In genomic region chr3:186532641-186533072, GRCh38 we compare ENCODE assay signal across 9 cellular contexts. TPM values are rescaled to one million over a fixed set of nuclear protein-coding genes. Genes with fewer than 3 reads are reported as not detected.
A peak's percentile ranks its signal among the peaks of the same experiment; 100 is the strongest.
DNase-seq lines count a peak whose midpoint lies in the region; ATAC-seq and TF ChIP-seq lines count a peak whose summit lies in the region.
"Had no signal": no experiment of that assay in that cellular context is flagged by ENCODE, and none has a peak within 500 bp of the region (broad histone marks: within the 10 kb centered on the region; RNA-seq: fewer than 3 reads in every experiment).

No MANE protein-coding gene starts in this region.

- H3K4me1 Mint-ChIP-seq in endothelial cell (ENCODE audit: unreplicated experiment), result peaks cover 18% of the 10 kb centered on the region

- no peaks in the 10 kb centered on the region for H3K9me3 Mint-ChIP-seq in endothelial cell (ENCODE audit: unreplicated experiment)

- intact Hi-C loops in heart right ventricle (cut with DNase I), result loop anchor here in 1 of 10 donors (10.0 kb wide), 1 partner anchor 278 kb away; no protein-coding TSS in a partner anchor

- ATAC-seq in GM21529 (IDR thresholded peaks at IDR 0.05; ENCODE audit: unreplicated experiment) (peak; percentile 53), heart right ventricle (no peak)

- H3K27ac Mint-ChIP-seq in endothelial cell (ENCODE audit: unreplicated experiment), result peak overlapping the region; percentile 26

- WGBS in heart right ventricle, 2 donors, result 48 to 71% methylated on average over 1 of the region's 1 CpG

- H3K27ac ChIP-seq in heart right ventricle, result no peak overlapping the region
- no peak overlapping the region for H3K27ac ChIP-seq in effector memory CD4-positive, alpha-beta T cell (ENCODE audit: insufficient read depth, low read length, poor library complexity, severe bottlenecking)

- in situ Hi-C loops in KBM-7 (cut with MboI; ENCODE audit: low pct_unique_long_range_greater_than_20kb, low sequenced_read_pairs), result loop anchor here (25.0 kb wide), 2 partner anchors 270 to 545 kb away; no protein-coding TSS in a partner anchor

- H3K36me3 ChIP-seq in heart right ventricle, result no peaks in the 10 kb centered on the region
- no peaks in the 10 kb centered on the region for H3K36me3 ChIP-seq in effector memory CD4-positive, alpha-beta T cell (ENCODE audit: control insufficient read depth, insufficient read depth, low read length)

- no peaks in the 10 kb centered on the region for H3K9me3 ChIP-seq in heart right ventricle
- no peaks in the 10 kb centered on the region for H3K9me3 ChIP-seq in effector memory CD4-positive, alpha-beta T cell (ENCODE audit: control insufficient read depth, low read length)

- no peak overlapping the region for H3K4me3 ChIP-seq in heart right ventricle
- no peak overlapping the region for H3K4me3 ChIP-seq in effector memory CD4-positive, alpha-beta T cell (ENCODE audit: insufficient read depth, low read depth, low read length, poor library complexity, severe bottlenecking)

- TF ChIP-seq POLR2A in GM15510 (IDR thresholded peaks at IDR 0.05; ENCODE audit: borderline replicate concordance, extremely low read depth, insufficient read length), result peak; percentile 16

- H3K27me3 ChIP-seq in heart right ventricle, result no peaks in the 10 kb centered on the region
- no peaks in the 10 kb centered on the region for H3K27me3 ChIP-seq in effector memory CD4-positive, alpha-beta T cell (replicated peaks; ENCODE audit: control insufficient read depth, insufficient read depth, low read length, poor library complexity, severe bottlenecking)

- no peak overlapping the region for H3K4me3 Mint-ChIP-seq in endothelial cell (ENCODE audit: unreplicated experiment)

- peaks cover 0 to 15% (median 7%) of the 10 kb centered on the region in 9 donors for H3K4me1 ChIP-seq in heart right ventricle
- peaks cover 17% of the 10 kb centered on the region for H3K4me1 ChIP-seq in effector memory CD4-positive, alpha-beta T cell (ENCODE audit: control insufficient read depth, insufficient read depth, low read length, poor library complexity, severe bottlenecking)

- no peaks in the 10 kb centered on the region for H3K36me3 Mint-ChIP-seq in endothelial cell (ENCODE audit: low read depth, unreplicated experiment)

- TF ChIP-seq CTCF in endothelial cell (IDR thresholded peaks at IDR 0.05; ENCODE audit: unreplicated experiment), result no peak
- TF ChIP-seq CTCF in heart right ventricle (IDR thresholded peaks at IDR 0.05), result no peak

- H3K27me3 Mint-ChIP-seq in endothelial cell (ENCODE audit: unreplicated experiment), result peaks cover 5% of the 10 kb centered on the region

- DNase-seq in KBM-7 (peak; percentile 87), endothelial cell (ENCODE audit: low spot score) (no peak), NCI-H2227 treated with DMSO at 0.1 percent for 48 hours (lab: John Stamatoyannopoulos, UW) (no peak), NCI-H2107 treated with DMSO at 0.1 percent for 48 hours (lab: John Stamatoyannopoulos, UW; ENCODE audit: unreplicated experiment) (no peak), heart right ventricle (no peak)
- DNase-seq in effector memory CD4-positive, alpha-beta T cell, result no peak
- DNase-seq: islet precursor cell had no signal

RNA-seq across cellular contexts. Expression of gene CRYGS, which starts 11.5 kb away (rescaled TPM):
- total RNA-seq in endothelial cell (ENCODE audit: unreplicated experiment), result 5.8 TPM
- total RNA-seq in heart right ventricle, result 1 to 10 TPM in 5 of 10 donors, under 1 TPM in 5; 0.28 to 1.6 (median 1.00) TPM
- polyA plus RNA-seq in heart right ventricle, result 1 to 10 TPM; 1.2 to 8.9 TPM

RNA-seq across cellular contexts. Expression of gene TBCCD1, which starts 34.5 kb away (rescaled TPM):
- 19.5 TPM for total RNA-seq in endothelial cell (ENCODE audit: unreplicated experiment)
- 1 to 10 TPM; 5.6 to 7.9 (median 6.9) TPM for total RNA-seq in heart right ventricle
- polyA plus RNA-seq in heart right ventricle, result 1 to 10 TPM; 3.1 to 5.7 TPM

RNA-seq across cellular contexts. Expression of gene DNAJB11, which starts 37.9 kb away (rescaled TPM):
- total RNA-seq in endothelial cell (ENCODE audit: unreplicated experiment) (71.2 TPM), heart right ventricle (10 to 100 TPM; 17.9 to 39.9 (median 23.9) TPM)
- polyA plus RNA-seq in heart right ventricle, result 100 to 1,000 TPM in 1 of 2 donors, 10 to 100 TPM in 1; 36.9 to 147 TPM
